Comparison of ENCODE assay signal across 18 cellular contexts in the genomic region with DNA sequence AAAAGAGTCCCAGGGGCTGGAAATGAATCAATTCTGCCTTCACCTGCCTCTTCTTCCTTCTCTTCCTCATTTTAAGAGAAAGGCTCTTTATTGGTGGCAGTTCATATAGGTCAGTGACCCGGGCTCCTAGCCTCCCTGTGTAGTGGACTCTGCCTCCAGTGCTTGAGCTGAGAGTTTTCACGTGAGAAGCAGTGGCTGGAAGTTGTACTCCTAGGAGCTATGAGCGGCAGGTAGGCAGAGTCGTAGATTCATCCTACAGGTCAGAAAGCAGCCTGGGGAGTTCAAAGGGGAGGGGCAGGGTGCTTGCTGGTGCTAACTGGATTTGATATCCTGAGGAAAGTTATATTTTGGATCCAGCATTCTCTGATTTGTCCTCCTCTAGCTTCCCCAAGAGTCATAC.
"Had no signal": no experiment of that assay in that cellular context is flagged by ENCODE, and none has a peak within 500 bp of the region (broad histone marks: within the 10 kb centered on the region; RNA-seq: fewer than 3 reads in every experiment).

No MANE protein-coding gene starts in this region.

- DNase-seq: activated CD4-positive, alpha-beta memory T cell treated with anti-CD3 and anti-CD28 coated beads, Interleukin-2, amount 10 ng/mL, durations not matched to agents 7 days and 5 days; activated CD4-positive, alpha-beta T cell treated with anti-CD3 and anti-CD28 coated beads, Interleukin-2, amount 10 ng/mL, durations not matched to agents 24 days and 14 days; activated effector memory CD4-positive, alpha-beta T cell treated with anti-CD3 and anti-CD28 coated beads, Interleukin-2, amount 50 U/mL, for 16 hours; activated naive CD4-positive, alpha-beta T cell treated with anti-CD3 and anti-CD28 coated beads, Interleukin-2, amount 10 ng/mL, durations not matched to agents 7 days and 5 days; amygdala; effector CD4-positive, alpha-beta T cell; lower lobe of right lung; naive thymus-derived CD8-positive, alpha-beta T cell; retina; spleen; stimulated activated CD4-positive, alpha-beta T cell treated with anti-CD3 and anti-CD28 coated beads, Interleukin-4, amount 100 ng/mL, for 1 hour; stimulated activated naive CD4-positive, alpha-beta T cell; upper lobe of left lung had no signal

- H3K4me1 ChIP-seq: spleen had no signal

- ATAC-seq: activated CD4-positive, CD25-positive, alpha-beta regulatory T cell treated with anti-CD3 and anti-CD28 coated beads, Interleukin-2, amount 50 U/mL, for 24 hours; lower lobe of right lung; naive thymus-derived CD8-positive, alpha-beta T cell had no signal

- H3K27ac ChIP-seq: cardiac muscle cell, lower lobe of right lung, spleen, thoracic aorta, upper lobe of left lung had no signal

- H3K36me3 ChIP-seq: cardiac muscle cell, lower lobe of right lung, spleen, thoracic aorta, upper lobe of left lung had no signal

- H3K27me3 ChIP-seq: upper lobe of left lung had no signal

- H3K4me3 ChIP-seq: cardiac muscle cell, lower lobe of right lung, spleen, thoracic aorta, upper lobe of left lung had no signal

- FAIRE-seq: endometrium, keratinocyte had no signal

- H3K9me3 ChIP-seq: thoracic aorta had no signal
